In the genomic region with DNA sequence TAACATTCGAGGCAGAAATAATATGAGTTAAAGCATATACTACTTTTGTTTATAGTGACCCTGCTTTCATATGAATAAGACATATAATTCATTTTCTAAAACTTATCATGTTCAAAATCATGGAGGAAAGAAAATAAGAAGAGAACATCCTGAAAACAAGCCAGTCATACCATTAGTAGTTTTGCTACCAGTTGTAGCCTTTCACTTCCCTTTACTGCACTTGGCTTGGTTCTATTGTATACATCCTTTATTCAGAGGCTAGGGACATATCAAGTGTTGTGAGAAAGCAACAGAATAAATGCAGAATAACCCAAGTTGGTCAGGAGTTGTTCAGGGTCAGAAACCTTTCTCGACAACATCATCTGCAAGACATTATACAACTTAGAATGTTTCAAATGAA, we compare ENCODE assay signal across 19 cellular contexts.
DNase-seq lines count a peak whose midpoint lies in the region; ATAC-seq and FAIRE-seq lines count a peak whose summit lies in the region.
"Had no signal": no experiment of that assay in that cellular context is flagged by ENCODE, and none has a peak within 500 bp of the region (broad histone marks: within the 10 kb centered on the region; RNA-seq: fewer than 3 reads in every experiment).

No MANE protein-coding gene starts in this region.

- ATAC-seq in GM18867 (IDR thresholded peaks at IDR 0.05; ENCODE audit: unreplicated experiment) (peak; percentile 96), GM21526 (IDR thresholded peaks at IDR 0.05; ENCODE audit: low FRiP score, unreplicated experiment) (peak; percentile 99), HG03039 (IDR thresholded peaks at IDR 0.05; ENCODE audit: unreplicated experiment) (peak; percentile 73)
- ATAC-seq: lower lobe of right lung had no signal

- H3K27ac Mint-ChIP-seq in CD8-positive, alpha-beta memory T cell = no peak overlapping the region
- H3K27ac Mint-ChIP-seq: activated naive CD4-positive, alpha-beta T cell treated with anti-CD3 and anti-CD28 coated beads for 36 hours had no signal

- H3K27me3 Mint-ChIP-seq in CD8-positive, alpha-beta memory T cell = no peaks in the 10 kb centered on the region

- no peak overlapping the region for H3K27ac ChIP-seq in CD8-positive, alpha-beta memory T cell (ENCODE audit: low read depth, low read length)
- H3K27ac ChIP-seq: BLaER1, lower lobe of right lung had no signal

- DNase-seq in MV-4-11 (lab: John Stamatoyannopoulos, UW) (peak; percentile 76), RCC 7860 (ENCODE audit: low spot score) (no peak), NCI-H146 treated with DMSO at 0.1 percent for 48 hours (lab: John Stamatoyannopoulos, UW; ENCODE audit: unreplicated experiment) (no peak), posterior vena cava (ENCODE audit: low spot score) (no peak)
- DNase-seq in CD8-positive, alpha-beta memory T cell = no peak
- DNase-seq: activated CD8-positive, alpha-beta memory T cell treated with anti-CD3 and anti-CD28 coated beads for 24 hours; activated naive CD4-positive, alpha-beta T cell treated with anti-CD3 and anti-CD28 coated beads for 36 hours; EL; lower lobe of right lung; MG63; nucleus accumbens had no signal

- POLR2A ChIA-PET in CD8-positive, alpha-beta memory T cell (lab: Charles Lee) = no interaction called here

- H3K4me1 Mint-ChIP-seq in CD8-positive, alpha-beta memory T cell = no peaks in the 10 kb centered on the region

- H3K27me3 ChIP-seq in CD8-positive, alpha-beta memory T cell (ENCODE audit: insufficient read depth, low read length, poor library complexity, severe bottlenecking) = no peaks in the 10 kb centered on the region
- H3K27me3 ChIP-seq: BLaER1, MG63 had no signal

- no peaks in the 10 kb centered on the region for H3K36me3 ChIP-seq in CD8-positive, alpha-beta memory T cell (ENCODE audit: insufficient read depth, low read length)
- H3K36me3 ChIP-seq: BLaER1, lower lobe of right lung, MG63, thoracic aorta had no signal

- CTCF ChIA-PET in CD8-positive, alpha-beta memory T cell (lab: Charles Lee) = no interaction called here

- H3K36me3 Mint-ChIP-seq in CD8-positive, alpha-beta memory T cell = no peaks in the 10 kb centered on the region

- H3K4me1 ChIP-seq in CD8-positive, alpha-beta memory T cell (ENCODE audit: insufficient read depth, low read length) = no peaks in the 10 kb centered on the region
- H3K4me1 ChIP-seq: BLaER1, lower lobe of right lung had no signal

- intact Hi-C loops in posterior vena cava (cut with DNase I) = no loop called here

- no peaks in the 10 kb centered on the region for H3K9me3 ChIP-seq in CD8-positive, alpha-beta memory T cell (ENCODE audit: low read length)
- H3K9me3 ChIP-seq: BLaER1, lower lobe of right lung, MG63, thoracic aorta had no signal

- no peak overlapping the region for H3K4me3 Mint-ChIP-seq in CD8-positive, alpha-beta memory T cell
- H3K4me3 Mint-ChIP-seq: activated naive CD4-positive, alpha-beta T cell treated with anti-CD3 and anti-CD28 coated beads for 36 hours had no signal

- no peak overlapping the region for H3K4me3 ChIP-seq in CD8-positive, alpha-beta memory T cell (ENCODE audit: low read length)
- H3K4me3 ChIP-seq: BLaER1, lower lobe of right lung, MG63, smooth muscle cell, thoracic aorta had no signal

- no peak for FAIRE-seq in RCC 7860 (lab: Jason Lieb, UNC)
- FAIRE-seq: endothelial cell of umbilical vein, TTC549 had no signal

- peaks cover 0 to 4% (median 0%) of the 10 kb centered on the region in 5 donors for H3K9me3 Mint-ChIP-seq in CD8-positive, alpha-beta memory T cell
- H3K9me3 Mint-ChIP-seq: activated naive CD4-positive, alpha-beta T cell treated with anti-CD3 and anti-CD28 coated beads for 36 hours had no signal
